Comparison of ENCODE assay signal across 2 cellular contexts in genomic region chr10:80318742-80319141, GRCh38.
TF ChIP-seq lines count a peak whose summit lies in the region.

No MANE protein-coding gene starts in this region.

TF ChIP-seq in liver, 16 proteins besides CTCF, POLR2A, EP300 and RAD21:
- peak; percentile 80 for TF ChIP-seq ATF3 (IDR thresholded peaks at IDR 0.05)
- peak; percentile 89 for TF ChIP-seq FOXA2 (IDR thresholded peaks at IDR 0.05)
- peak; percentile 20 for TF ChIP-seq HNF4G (IDR thresholded peaks at IDR 0.05)
- TF ChIP-seq ZBTB33 (IDR thresholded peaks at IDR 0.05) = peak; percentile 28
- TF ChIP-seq JUND (IDR thresholded peaks at IDR 0.05) = peak; percentile 16 to 64
- no peak for TF ChIP-seq MAX (IDR thresholded peaks at IDR 0.05)
- no peak for TF ChIP-seq YY1 (IDR thresholded peaks at IDR 0.05)
- no peak for TF ChIP-seq EGR1 (IDR thresholded peaks at IDR 0.05; ENCODE audit: low read depth in 2 of 2)
- TF ChIP-seq GABPA (IDR thresholded peaks at IDR 0.05 in 1 of 2, conservative IDR thresholded peaks at IDR 0.05 in 1 of 2) = peak in 1 of 2 donors; percentile 10
- peak; percentile 85 for TF ChIP-seq FOXA1 (IDR thresholded peaks at IDR 0.05)
- peak; percentile 70 to 76 for TF ChIP-seq HNF4A (conservative IDR thresholded peaks at IDR 0.05)
- no peak for TF ChIP-seq REST (IDR thresholded peaks at IDR 0.05)
- peak; percentile 67 for TF ChIP-seq SP1 (IDR thresholded peaks at IDR 0.05)
- peak; percentile 20 for TF ChIP-seq TAF1 (conservative IDR thresholded peaks at IDR 0.05)
- peak; percentile 45 to 64 for TF ChIP-seq RXRA (IDR thresholded peaks at IDR 0.05)
- no peak for TF ChIP-seq NR2F2 (IDR thresholded peaks at IDR 0.05)

TF ChIP-seq in HepG2, 621 proteins besides CTCF, POLR2A, EP300 and RAD21:
- TF ChIP-seq ZNF605 (CRISPR knock-in tag; IDR thresholded peaks at IDR 0.05) = no peak
- TF ChIP-seq LRRFIP1 (CRISPR knock-in tag; conservative IDR thresholded peaks at IDR 0.05) = no peak
- TF ChIP-seq TGIF2 (CRISPR knock-in tag; IDR thresholded peaks at IDR 0.05) = no peak
- TF ChIP-seq NFIC (IDR thresholded peaks at IDR 0.05; ENCODE audit: low read length) = no peak
- TF ChIP-seq ZSCAN30 (CRISPR knock-in tag; IDR thresholded peaks at IDR 0.05) = no peak
- TF ChIP-seq ZNF460 (CRISPR knock-in tag; IDR thresholded peaks at IDR 0.05; ENCODE audit: borderline replicate concordance) = no peak
